In the genomic region with DNA sequence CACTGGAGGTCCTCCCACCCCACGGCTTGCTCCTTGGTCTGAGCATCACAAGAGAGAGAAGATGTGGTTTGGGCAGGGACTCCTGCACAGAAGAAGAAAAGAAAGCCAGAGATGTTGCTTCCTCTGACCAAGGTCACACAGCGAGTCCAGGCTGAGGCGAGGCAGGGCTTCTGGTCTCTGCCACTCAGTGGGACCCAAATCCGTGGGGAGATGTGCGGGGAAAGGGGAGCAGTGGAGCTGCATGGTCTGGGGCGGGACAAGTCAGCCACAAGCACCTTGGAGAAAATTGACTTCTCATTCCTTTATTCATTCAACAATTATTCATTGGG, we compare ENCODE assay signal across 1 cellular context.
TF ChIP-seq lines count a peak whose summit lies in the region.

No MANE protein-coding gene starts in this region.

TF ChIP-seq in H1, 55 proteins besides CTCF, POLR2A, EP300 and RAD21:
- TF ChIP-seq RNF2 (IDR thresholded peaks at IDR 0.05; ENCODE audit: borderline replicate concordance, low read depth, low read length, missing control alignments, poor library complexity, severe bottlenecking) = no peak
- no peak for TF ChIP-seq SP4 (IDR thresholded peaks at IDR 0.05; ENCODE audit: low read length)
- TF ChIP-seq SP1 (IDR thresholded peaks at IDR 0.05; ENCODE audit: low read depth, low read length) = no peak
- no peak for TF ChIP-seq POU5F1 (IDR thresholded peaks at IDR 0.05; ENCODE audit: low read depth, low read length)
- no peak for TF ChIP-seq JUND (IDR thresholded peaks at IDR 0.05; ENCODE audit: low read length)
- peak; percentile 22; the same call in 1 of the 2 replicates for TF ChIP-seq KDM1A (IDR thresholded peaks at IDR 0.05; ENCODE audit: borderline replicate concordance, low read length)
